ENCODE assay signal across 1 cellular context in the genomic region with DNA sequence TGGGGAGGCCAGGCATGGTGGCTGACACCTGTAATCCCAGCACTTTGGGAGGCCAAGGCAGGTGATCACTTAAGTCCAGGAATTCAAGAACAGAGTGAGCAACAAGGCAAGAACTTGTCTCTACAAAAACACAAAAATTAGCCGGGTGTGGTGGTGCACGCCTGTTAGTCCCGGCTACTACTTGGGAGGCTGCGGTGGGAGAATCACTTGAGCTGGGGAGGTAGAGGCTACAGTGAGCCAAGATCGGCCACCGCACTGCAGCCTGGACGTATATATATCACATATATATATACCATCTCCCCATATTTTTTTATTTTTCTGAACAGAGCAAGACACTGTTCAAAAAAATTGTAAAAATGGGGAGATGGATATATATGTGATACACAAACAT.
TF ChIP-seq lines count a peak whose summit lies in the region.

No MANE protein-coding gene starts in this region.

TF ChIP-seq in GM23338, 12 proteins besides CTCF, POLR2A, EP300 and RAD21:
- TF ChIP-seq EZH2phosphoT487 (IDR thresholded peaks at IDR 0.05; ENCODE audit: unreplicated experiment) (no peak), EZH2 (IDR thresholded peaks at IDR 0.05; ENCODE audit: low read depth, unreplicated experiment) (no peak), JUNB (IDR thresholded peaks at IDR 0.05; ENCODE audit: unreplicated experiment) (no peak), CREB1 (CRISPR knock-in tag; IDR thresholded peaks at IDR 0.05; ENCODE audit: low read depth) (no peak), POLR2AphosphoS5 (IDR thresholded peaks at IDR 0.05; ENCODE audit: low read depth) (no peak), STAT1 (IDR thresholded peaks at IDR 0.05; ENCODE audit: unreplicated experiment) (no peak), ZNF331 (CRISPR knock-in tag; IDR thresholded peaks at IDR 0.05; ENCODE audit: low read depth) (no peak), NANOG (IDR thresholded peaks at IDR 0.05; ENCODE audit: borderline replicate concordance) (no peak), ZNF114 (CRISPR knock-in tag; IDR thresholded peaks at IDR 0.05) (no peak)
- TF ChIP-seq, protein P1, sequence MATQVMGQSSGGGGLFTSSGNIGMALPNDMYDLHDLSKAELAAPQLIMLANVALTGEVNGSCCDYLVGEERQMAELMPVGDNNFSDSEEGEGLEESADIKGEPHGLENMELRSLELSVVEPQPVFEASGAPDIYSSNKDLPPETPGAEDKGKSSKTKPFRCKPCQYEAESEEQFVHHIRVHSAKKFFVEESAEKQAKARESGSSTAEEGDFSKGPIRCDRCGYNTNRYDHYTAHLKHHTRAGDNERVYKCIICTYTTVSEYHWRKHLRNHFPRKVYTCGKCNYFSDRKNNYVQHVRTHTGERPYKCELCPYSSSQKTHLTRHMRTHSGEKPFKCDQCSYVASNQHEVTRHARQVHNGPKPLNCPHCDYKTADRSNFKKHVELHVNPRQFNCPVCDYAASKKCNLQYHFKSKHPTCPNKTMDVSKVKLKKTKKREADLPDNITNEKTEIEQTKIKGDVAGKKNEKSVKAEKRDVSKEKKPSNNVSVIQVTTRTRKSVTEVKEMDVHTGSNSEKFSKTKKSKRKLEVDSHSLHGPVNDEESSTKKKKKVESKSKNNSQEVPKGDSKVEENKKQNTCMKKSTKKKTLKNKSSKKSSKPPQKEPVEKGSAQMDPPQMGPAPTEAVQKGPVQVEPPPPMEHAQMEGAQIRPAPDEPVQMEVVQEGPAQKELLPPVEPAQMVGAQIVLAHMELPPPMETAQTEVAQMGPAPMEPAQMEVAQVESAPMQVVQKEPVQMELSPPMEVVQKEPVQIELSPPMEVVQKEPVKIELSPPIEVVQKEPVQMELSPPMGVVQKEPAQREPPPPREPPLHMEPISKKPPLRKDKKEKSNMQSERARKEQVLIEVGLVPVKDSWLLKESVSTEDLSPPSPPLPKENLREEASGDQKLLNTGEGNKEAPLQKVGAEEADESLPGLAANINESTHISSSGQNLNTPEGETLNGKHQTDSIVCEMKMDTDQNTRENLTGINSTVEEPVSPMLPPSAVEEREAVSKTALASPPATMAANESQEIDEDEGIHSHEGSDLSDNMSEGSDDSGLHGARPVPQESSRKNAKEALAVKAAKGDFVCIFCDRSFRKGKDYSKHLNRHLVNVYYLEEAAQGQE (IDR thresholded peaks at IDR 0.05; ENCODE audit: unreplicated experiment), result no peak
- TF ChIP-seq, protein P2, sequence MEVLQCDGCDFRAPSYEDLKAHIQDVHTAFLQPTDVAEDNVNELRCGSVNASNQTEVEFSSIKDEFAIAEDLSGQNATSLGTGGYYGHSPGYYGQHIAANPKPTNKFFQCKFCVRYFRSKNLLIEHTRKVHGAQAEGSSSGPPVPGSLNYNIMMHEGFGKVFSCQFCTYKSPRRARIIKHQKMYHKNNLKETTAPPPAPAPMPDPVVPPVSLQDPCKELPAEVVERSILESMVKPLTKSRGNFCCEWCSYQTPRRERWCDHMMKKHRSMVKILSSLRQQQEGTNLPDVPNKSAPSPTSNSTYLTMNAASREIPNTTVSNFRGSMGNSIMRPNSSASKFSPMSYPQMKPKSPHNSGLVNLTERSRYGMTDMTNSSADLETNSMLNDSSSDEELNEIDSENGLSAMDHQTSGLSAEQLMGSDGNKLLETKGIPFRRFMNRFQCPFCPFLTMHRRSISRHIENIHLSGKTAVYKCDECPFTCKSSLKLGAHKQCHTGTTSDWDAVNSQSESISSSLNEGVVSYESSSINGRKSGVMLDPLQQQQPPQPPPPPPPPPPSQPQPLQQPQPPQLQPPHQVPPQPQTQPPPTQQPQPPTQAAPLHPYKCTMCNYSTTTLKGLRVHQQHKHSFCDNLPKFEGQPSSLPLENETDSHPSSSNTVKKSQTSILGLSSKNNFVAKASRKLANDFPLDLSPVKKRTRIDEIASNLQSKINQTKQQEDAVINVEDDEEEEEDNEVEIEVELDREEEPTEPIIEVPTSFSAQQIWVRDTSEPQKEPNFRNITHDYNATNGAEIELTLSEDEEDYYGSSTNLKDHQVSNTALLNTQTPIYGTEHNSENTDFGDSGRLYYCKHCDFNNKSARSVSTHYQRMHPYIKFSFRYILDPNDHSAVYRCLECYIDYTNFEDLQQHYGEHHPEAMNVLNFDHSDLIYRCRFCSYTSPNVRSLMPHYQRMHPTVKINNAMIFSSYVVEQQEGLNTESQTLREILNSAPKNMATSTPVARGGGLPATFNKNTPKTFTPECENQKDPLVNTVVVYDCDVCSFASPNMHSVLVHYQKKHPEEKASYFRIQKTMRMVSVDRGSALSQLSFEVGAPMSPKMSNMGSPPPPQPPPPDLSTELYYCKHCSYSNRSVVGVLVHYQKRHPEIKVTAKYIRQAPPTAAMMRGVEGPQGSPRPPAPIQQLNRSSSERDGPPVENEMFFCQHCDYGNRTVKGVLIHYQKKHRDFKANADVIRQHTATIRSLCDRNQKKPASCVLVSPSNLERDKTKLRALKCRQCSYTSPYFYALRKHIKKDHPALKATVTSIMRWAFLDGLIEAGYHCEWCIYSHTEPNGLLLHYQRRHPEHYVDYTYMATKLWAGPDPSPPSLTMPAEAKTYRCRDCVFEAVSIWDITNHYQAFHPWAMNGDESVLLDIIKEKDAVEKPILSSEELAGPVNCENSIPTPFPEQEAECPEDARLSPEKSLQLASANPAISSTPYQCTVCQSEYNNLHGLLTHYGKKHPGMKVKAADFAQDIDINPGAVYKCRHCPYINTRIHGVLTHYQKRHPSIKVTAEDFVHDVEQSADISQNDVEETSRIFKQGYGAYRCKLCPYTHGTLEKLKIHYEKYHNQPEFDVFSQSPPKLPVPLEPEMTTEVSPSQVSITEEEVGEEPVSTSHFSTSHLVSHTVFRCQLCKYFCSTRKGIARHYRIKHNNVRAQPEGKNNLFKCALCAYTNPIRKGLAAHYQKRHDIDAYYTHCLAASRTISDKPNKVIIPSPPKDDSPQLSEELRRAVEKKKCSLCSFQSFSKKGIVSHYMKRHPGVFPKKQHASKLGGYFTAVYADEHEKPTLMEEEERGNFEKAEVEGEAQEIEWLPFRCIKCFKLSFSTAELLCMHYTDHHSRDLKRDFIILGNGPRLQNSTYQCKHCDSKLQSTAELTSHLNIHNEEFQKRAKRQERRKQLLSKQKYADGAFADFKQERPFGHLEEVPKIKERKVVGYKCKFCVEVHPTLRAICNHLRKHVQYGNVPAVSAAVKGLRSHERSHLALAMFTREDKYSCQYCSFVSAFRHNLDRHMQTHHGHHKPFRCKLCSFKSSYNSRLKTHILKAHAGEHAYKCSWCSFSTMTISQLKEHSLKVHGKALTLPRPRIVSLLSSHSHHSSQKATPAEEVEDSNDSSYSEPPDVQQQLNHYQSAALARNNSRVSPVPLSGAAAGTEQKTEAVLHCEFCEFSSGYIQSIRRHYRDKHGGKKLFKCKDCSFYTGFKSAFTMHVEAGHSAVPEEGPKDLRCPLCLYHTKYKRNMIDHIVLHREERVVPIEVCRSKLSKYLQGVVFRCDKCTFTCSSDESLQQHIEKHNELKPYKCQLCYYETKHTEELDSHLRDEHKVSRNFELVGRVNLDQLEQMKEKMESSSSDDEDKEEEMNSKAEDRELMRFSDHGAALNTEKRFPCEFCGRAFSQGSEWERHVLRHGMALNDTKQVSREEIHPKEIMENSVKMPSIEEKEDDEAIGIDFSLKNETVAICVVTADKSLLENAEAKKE (CRISPR knock-in tag; IDR thresholded peaks at IDR 0.05), result no peak
- TF ChIP-seq, protein P3, sequence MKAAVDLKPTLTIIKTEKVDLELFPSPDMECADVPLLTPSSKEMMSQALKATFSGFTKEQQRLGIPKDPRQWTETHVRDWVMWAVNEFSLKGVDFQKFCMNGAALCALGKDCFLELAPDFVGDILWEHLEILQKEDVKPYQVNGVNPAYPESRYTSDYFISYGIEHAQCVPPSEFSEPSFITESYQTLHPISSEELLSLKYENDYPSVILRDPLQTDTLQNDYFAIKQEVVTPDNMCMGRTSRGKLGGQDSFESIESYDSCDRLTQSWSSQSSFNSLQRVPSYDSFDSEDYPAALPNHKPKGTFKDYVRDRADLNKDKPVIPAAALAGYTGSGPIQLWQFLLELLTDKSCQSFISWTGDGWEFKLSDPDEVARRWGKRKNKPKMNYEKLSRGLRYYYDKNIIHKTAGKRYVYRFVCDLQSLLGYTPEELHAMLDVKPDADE (IDR thresholded peaks at IDR 0.05), result no peak
TF ChIP-seq in GM23338: peak in this region for 0.
